In genomic region chr20:63659370-63659769, GRCh38 we compare ENCODE assay signal across 8 cellular contexts. TPM values are rescaled to one million over a fixed set of nuclear protein-coding genes. Genes with fewer than 3 reads are reported as not detected.
DNase-seq lines count a peak whose midpoint lies in the region; ATAC-seq, FAIRE-seq and TF ChIP-seq lines count a peak whose summit lies in the region.

No MANE protein-coding gene starts in this region.

- H3K27ac ChIP-seq in A549 (peak overlapping the region; percentile 83 to 93; a peak in 4 of 6 replicates), HUES48 (ENCODE audit: low read depth, low read length) (no peak overlapping the region), caudate nucleus (ENCODE audit: low read depth, low read length) (peak overlapping the region; percentile 84), muscle layer of colon (ENCODE audit: low read depth, low read length) (peak overlapping the region; percentile 10)

- FAIRE-seq in A549 (lab: Jason Lieb, UNC): no peak

- H3K4me3 ChIP-seq in A549 (peak overlapping the region; percentile 74), HUES48 (ENCODE audit: low read depth, low read length) (peak overlapping the region; percentile 95), muscle layer of colon (ENCODE audit: low read depth in 1 of 2, low read length in 2 of 2) (peak overlapping the region; percentile 77 to 97)

- H3K9ac ChIP-seq in HUES48 (ENCODE audit: low read depth, low read length) (no peak overlapping the region), muscle layer of colon (ENCODE audit: low read length) (peak overlapping the region; percentile 65)

- no peak for TF ChIP-seq RAD21 in A549 (conservative IDR thresholded peaks at IDR 0.05 in 1 of 2, IDR thresholded peaks at IDR 0.05 in 1 of 2)

- peak overlapping the region; percentile 90 for H3K4me2 ChIP-seq in A549

- no peak for TF ChIP-seq EP300 in A549 (IDR thresholded peaks at IDR 0.05)

- ATAC-seq in A549 (no peak), HG03025 (IDR thresholded peaks at IDR 0.05; ENCODE audit: low FRiP score, unreplicated experiment) (no peak), GM18502 (IDR thresholded peaks at IDR 0.05; ENCODE audit: poor library complexity, unreplicated experiment) (no peak)

- WGBS in A549 (ENCODE audit: missing lambda C conversion rate): 79% methylated on average over 13 of the region's 13 CpGs

- no peaks in the 10 kb centered on the region for H3K9me3 ChIP-seq in A549
- H3K9me3 ChIP-seq in HUES48 (ENCODE audit: control insufficient read depth, insufficient read depth, low read length): no peaks in the 10 kb centered on the region
- no peaks in the 10 kb centered on the region for H3K9me3 ChIP-seq in muscle layer of colon (ENCODE audit: low read length)

- POLR2A ChIA-PET in A549 (lab: Yijun Ruan, JAX): no interaction called here

- H3K36me3 ChIP-seq in HUES48 (ENCODE audit: control insufficient read depth, insufficient read depth, low read length) (peaks cover 46% of the 10 kb centered on the region), muscle layer of colon (ENCODE audit: insufficient read depth, low read length) (peaks cover 24% of the 10 kb centered on the region)

- CTCF ChIA-PET in A549 (lab: Yijun Ruan, JAX): interaction anchor here (2.0 kb wide), 1 partner anchor 121 kb away, joined by 7 read pairs; no protein-coding TSS in a partner anchor

- H3K27me3 ChIP-seq in HUES48 (ENCODE audit: control insufficient read depth, insufficient read depth, low read length) (no peaks in the 10 kb centered on the region), muscle layer of colon (ENCODE audit: control insufficient read depth in 1 of 2, insufficient read depth in 2 of 2, low read length in 2 of 2) (no peaks in the 10 kb centered on the region)

- DNase-seq in A549 (ENCODE audit: low read depth in 1 of 2, low spot score in 1 of 2) (no peak), caudate nucleus (lab: John Stamatoyannopoulos, UW) (no peak), COLO829 (ENCODE audit: low spot score) (no peak), mucosa of gallbladder (ENCODE audit: low spot score) (no peak)

- TF ChIP-seq POLR2A in A549 (IDR thresholded peaks at IDR 0.05; ENCODE audit: low read length): no peak

- H3K4me1 ChIP-seq in A549 (peaks cover 6% of the 10 kb centered on the region; the same call in 2 of the 3 replicates), HUES48 (ENCODE audit: control insufficient read depth, insufficient read depth, low read length) (peaks cover 9% of the 10 kb centered on the region), muscle layer of colon (ENCODE audit: insufficient read depth, low read length) (peaks cover 23% of the 10 kb centered on the region)

- TF ChIP-seq CTCF in A549 (IDR thresholded peaks at IDR 0.05): no peak

TF ChIP-seq in A549, 52 proteins besides CTCF, POLR2A, EP300 and RAD21 (continues in another document):
- TF ChIP-seq MAZ (IDR thresholded peaks at IDR 0.05; ENCODE audit: borderline replicate concordance, low read depth, low read length) (no peak), TFCP2L1 (CRISPR knock-in tag; IDR thresholded peaks at IDR 0.05) (no peak), REST (IDR thresholded peaks at IDR 0.05) (no peak), E2F6 (IDR thresholded peaks at IDR 0.05; ENCODE audit: borderline replicate concordance, low read depth) (no peak), NR3C1 (IDR thresholded peaks at IDR 0.05) (no peak), CHD2 (IDR thresholded peaks at IDR 0.05; ENCODE audit: low read length, partially characterized antibody) (no peak), ZNF302 (CRISPR knock-in tag; IDR thresholded peaks at IDR 0.05) (no peak), FOSB (CRISPR knock-in tag; IDR thresholded peaks at IDR 0.05) (no peak), PBX3 (IDR thresholded peaks at IDR 0.05) (no peak), ELK1 (IDR thresholded peaks at IDR 0.05; ENCODE audit: low read depth, low read length) (no peak), GATA3 (IDR thresholded peaks at IDR 0.05; ENCODE audit: borderline replicate concordance) (no peak)

RNA-seq across cellular contexts. Expression of gene RTEL1, which starts 1.3 kb away (rescaled TPM):
- 12.6 and 13.5 TPM in 2 replicates for polyA plus RNA-seq in A549 (2011; rRNA removed)
- polyA plus RNA-seq in A549 (2012; cell fraction: cytosol; rRNA removed): 10.9 and 14.3 TPM in 2 replicates
- 87.2 and 98.4 TPM in 2 replicates for polyA plus RNA-seq in A549 (2012; cell fraction: nucleus; rRNA removed)
- polyA plus RNA-seq in A549 (2017; fragmentation: RNase III; extraction: RNeasy Plus Mini Kit Qiagen cat#74134 plus additional on column Dnase treatment): 10.7 to 11.6 TPM (median 11.3 TPM) in 3 replicates
- 34.4 and 37.9 TPM in 2 replicates for polyA minus RNA-seq in A549 (2011; rRNA and poly(A)+ RNA removed)
- 30.2 TPM for total RNA-seq in mucosa of gallbladder

RNA-seq across cellular contexts. Expression of gene STMN3, which starts 6.1 kb away (rescaled TPM):
- polyA plus RNA-seq in A549 (2011; rRNA removed) (2.5 and 2.8 TPM in 2 replicates), A549 (2017; fragmentation: RNase III; extraction: RNeasy Plus Mini Kit Qiagen cat#74134 plus additional on column Dnase treatment) (3.2 to 5.0 TPM (median 3.8 TPM) in 3 replicates)
- polyA plus RNA-seq in A549 (2012; cell fraction: cytosol; rRNA removed): 9.2 and 14.4 TPM in 2 replicates
- polyA plus RNA-seq in A549 (2012; cell fraction: nucleus; rRNA removed): 14.7 and 18.5 TPM in 2 replicates
- 1.6 and 2.9 TPM in 2 replicates for polyA minus RNA-seq in A549 (2011; rRNA and poly(A)+ RNA removed)
- total RNA-seq in mucosa of gallbladder: 11.1 TPM

RNA-seq across cellular contexts. Expression of gene GMEB2, which starts 32.5 kb away (rescaled TPM):
- 6.6 and 6.8 TPM in 2 replicates for polyA plus RNA-seq in A549 (2011; rRNA removed)
- polyA plus RNA-seq in A549 (2012; cell fraction: cytosol; rRNA removed): 7.4 and 10.6 TPM in 2 replicates
- 19.3 and 20.4 TPM in 2 replicates for polyA plus RNA-seq in A549 (2012; cell fraction: nucleus; rRNA removed)
- 6.4 to 7.0 TPM (median 6.5 TPM) in 3 replicates for polyA plus RNA-seq in A549 (2017; fragmentation: RNase III; extraction: RNeasy Plus Mini Kit Qiagen cat#74134 plus additional on column Dnase treatment)
- 5.8 and 7.0 TPM in 2 replicates for polyA minus RNA-seq in A549 (2011; rRNA and poly(A)+ RNA removed)
- 12.1 TPM for total RNA-seq in mucosa of gallbladder

RNA-seq across cellular contexts. Expression of gene TNFRSF6B, which starts 37.1 kb away (rescaled TPM):
- polyA plus RNA-seq in A549 (2011; rRNA removed): 0.20 and 0.22 TPM in 2 replicates
- polyA plus RNA-seq in A549 (2012; cell fraction: cytosol; rRNA removed): 2.3 and 4.3 TPM in 2 replicates
- polyA plus RNA-seq in A549 (2012; cell fraction: nucleus; rRNA removed): 16.7 and 55.0 TPM in 2 replicates
- 0.63 to 0.69 TPM (median 0.66 TPM) in 3 replicates for polyA plus RNA-seq in A549 (2017; fragmentation: RNase III; extraction: RNeasy Plus Mini Kit Qiagen cat#74134 plus additional on column Dnase treatment)
- polyA minus RNA-seq in A549 (2011; rRNA and poly(A)+ RNA removed): not detected in 2 replicates
- total RNA-seq in mucosa of gallbladder: 3.2 TPM

RNA-seq across cellular contexts. Expression of gene ARFRP1, which starts 48.4 kb away (rescaled TPM):
- polyA plus RNA-seq in A549 (2011; rRNA removed): 14.1 and 25.1 TPM in 2 replicates
- polyA plus RNA-seq in A549 (2012; cell fraction: cytosol; rRNA removed): 50.5 and 52.7 TPM in 2 replicates
- 81.2 and 97.2 TPM in 2 replicates for polyA plus RNA-seq in A549 (2012; cell fraction: nucleus; rRNA removed)
- 29.7 to 33.2 TPM (median 31.1 TPM) in 3 replicates for polyA plus RNA-seq in A549 (2017; fragmentation: RNase III; extraction: RNeasy Plus Mini Kit Qiagen cat#74134 plus additional on column Dnase treatment)
- polyA minus RNA-seq in A549 (2011; rRNA and poly(A)+ RNA removed): 14.8 TPM in 2 replicates
- 52.2 TPM for total RNA-seq in mucosa of gallbladder
